1 cellular context compared by ENCODE assay signal in the genomic region with DNA sequence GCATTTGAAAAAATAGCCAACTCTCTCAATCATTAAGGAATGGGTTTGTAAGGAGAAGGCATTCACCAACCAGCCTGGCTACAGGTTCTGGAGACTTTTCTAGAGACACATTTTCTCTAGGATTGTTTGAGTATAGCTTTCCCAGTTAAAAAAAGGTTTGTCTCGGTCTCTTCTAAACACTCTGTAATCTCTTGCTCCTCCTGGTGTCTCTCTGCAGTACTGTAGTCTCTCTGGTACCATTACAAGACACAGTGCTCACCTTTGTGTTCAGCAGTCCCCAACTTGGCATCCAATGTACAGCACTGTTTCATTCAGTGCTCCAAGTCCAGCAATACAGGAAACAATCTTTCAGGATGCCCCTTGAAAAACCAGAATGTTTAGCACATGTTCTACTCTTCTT.
A peak's percentile ranks its signal among the peaks of the same experiment; 100 is the strongest.
TF ChIP-seq lines count a peak whose summit lies in the region.

No MANE protein-coding gene starts in this region.

TF ChIP-seq in GM12878, 131 proteins besides CTCF, POLR2A, EP300 and RAD21 (continued from another document):
- TF ChIP-seq, protein P1, sequence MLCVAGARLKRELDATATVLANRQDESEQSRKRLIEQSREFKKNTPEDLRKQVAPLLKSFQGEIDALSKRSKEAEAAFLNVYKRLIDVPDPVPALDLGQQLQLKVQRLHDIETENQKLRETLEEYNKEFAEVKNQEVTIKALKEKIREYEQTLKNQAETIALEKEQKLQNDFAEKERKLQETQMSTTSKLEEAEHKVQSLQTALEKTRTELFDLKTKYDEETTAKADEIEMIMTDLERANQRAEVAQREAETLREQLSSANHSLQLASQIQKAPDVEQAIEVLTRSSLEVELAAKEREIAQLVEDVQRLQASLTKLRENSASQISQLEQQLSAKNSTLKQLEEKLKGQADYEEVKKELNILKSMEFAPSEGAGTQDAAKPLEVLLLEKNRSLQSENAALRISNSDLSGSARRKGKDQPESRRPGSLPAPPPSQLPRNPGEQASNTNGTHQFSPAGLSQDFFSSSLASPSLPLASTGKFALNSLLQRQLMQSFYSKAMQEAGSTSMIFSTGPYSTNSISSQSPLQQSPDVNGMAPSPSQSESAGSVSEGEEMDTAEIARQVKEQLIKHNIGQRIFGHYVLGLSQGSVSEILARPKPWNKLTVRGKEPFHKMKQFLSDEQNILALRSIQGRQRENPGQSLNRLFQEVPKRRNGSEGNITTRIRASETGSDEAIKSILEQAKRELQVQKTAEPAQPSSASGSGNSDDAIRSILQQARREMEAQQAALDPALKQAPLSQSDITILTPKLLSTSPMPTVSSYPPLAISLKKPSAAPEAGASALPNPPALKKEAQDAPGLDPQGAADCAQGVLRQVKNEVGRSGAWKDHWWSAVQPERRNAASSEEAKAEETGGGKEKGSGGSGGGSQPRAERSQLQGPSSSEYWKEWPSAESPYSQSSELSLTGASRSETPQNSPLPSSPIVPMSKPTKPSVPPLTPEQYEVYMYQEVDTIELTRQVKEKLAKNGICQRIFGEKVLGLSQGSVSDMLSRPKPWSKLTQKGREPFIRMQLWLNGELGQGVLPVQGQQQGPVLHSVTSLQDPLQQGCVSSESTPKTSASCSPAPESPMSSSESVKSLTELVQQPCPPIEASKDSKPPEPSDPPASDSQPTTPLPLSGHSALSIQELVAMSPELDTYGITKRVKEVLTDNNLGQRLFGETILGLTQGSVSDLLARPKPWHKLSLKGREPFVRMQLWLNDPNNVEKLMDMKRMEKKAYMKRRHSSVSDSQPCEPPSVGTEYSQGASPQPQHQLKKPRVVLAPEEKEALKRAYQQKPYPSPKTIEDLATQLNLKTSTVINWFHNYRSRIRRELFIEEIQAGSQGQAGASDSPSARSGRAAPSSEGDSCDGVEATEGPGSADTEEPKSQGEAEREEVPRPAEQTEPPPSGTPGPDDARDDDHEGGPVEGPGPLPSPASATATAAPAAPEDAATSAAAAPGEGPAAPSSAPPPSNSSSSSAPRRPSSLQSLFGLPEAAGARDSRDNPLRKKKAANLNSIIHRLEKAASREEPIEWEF (IDR thresholded peaks at IDR 0.05; ENCODE audit: insufficient replicate concordance, low read depth, low read length) = no peak
- TF ChIP-seq SMC3 (IDR thresholded peaks at IDR 0.05; ENCODE audit: borderline replicate concordance, low read length) = peak; percentile 10; the same call in 1 of the 2 replicates
- TF ChIP-seq TCF12 (IDR thresholded peaks at IDR 0.05; ENCODE audit: low read depth, low read length) = no peak
